19 cellular contexts compared by ENCODE assay signal in the genomic region with DNA sequence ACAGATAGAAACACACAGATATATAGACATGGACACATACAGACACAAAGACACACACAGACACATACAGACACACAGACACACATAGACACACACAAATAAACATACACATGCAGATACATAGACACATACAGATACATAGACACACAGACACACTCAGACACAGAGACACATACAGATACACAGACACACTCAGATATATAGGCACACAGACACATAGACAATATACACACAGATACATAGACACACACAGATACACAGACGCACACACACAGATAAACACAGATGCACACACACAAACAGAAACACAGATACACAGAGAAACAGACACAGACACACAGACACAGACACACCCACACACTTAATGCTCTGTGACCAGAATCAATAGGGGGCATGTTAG.
DNase-seq lines count a peak whose midpoint lies in the region; ATAC-seq, FAIRE-seq and TF ChIP-seq lines count a peak whose summit lies in the region.
"Had no signal": no experiment of that assay in that cellular context is flagged by ENCODE, and none has a peak within 500 bp of the region (broad histone marks: within the 10 kb centered on the region; RNA-seq: fewer than 3 reads in every experiment).

No MANE protein-coding gene starts in this region.

- no peak for TF ChIP-seq RAD21 in HepG2 (CRISPR knock-in tag; IDR thresholded peaks at IDR 0.05)
- no peak for TF ChIP-seq RAD21 in H1 (IDR thresholded peaks at IDR 0.05 in 1 of 2, conservative IDR thresholded peaks at IDR 0.05 in 1 of 2; ENCODE audit: low read depth in 2 of 2, low read length in 2 of 2)

- no peak overlapping the region for H2BK20ac ChIP-seq in H1 (ENCODE audit: low read length)

- no peaks in the 10 kb centered on the region for H3K79me1 ChIP-seq in H1 (ENCODE audit: low read depth, low read length)

- CTCF ChIA-PET in HepG2 (lab: Yijun Ruan, JAX; ENCODE audit: low intra/inter-chr PET ratio, low total read pairs) = no interaction called here
- CTCF ChIA-PET in H1 (lab: Charles Lee; ENCODE audit: partially characterized antibody) = no interaction called here

- no peak overlapping the region for H3K56ac ChIP-seq in H1 (replicated peaks; ENCODE audit: insufficient read length, low read depth, low read length)

- H4K8ac ChIP-seq in H1 (ENCODE audit: extremely low read depth, insufficient read depth, low read length) = no peak overlapping the region

- H2BK120ac ChIP-seq in H1 (replicated peaks; ENCODE audit: low read depth, low read length) = no peak overlapping the region

- POLR2A ChIA-PET in HepG2 (lab: Yijun Ruan, JAX) = no interaction called here
- POLR2A ChIA-PET in H1 (lab: Charles Lee; ENCODE audit: partially characterized antibody) = no interaction called here

- H2BK5ac ChIP-seq in H1 (ENCODE audit: low read depth, low read length) = no peak overlapping the region

- H3K4me3 ChIP-seq in HepG2 (replicated peaks in 1 of 3; ENCODE audit: insufficient read depth in 1 of 3, low read depth in 2 of 3, low read length in 3 of 3) (no peak overlapping the region), right lobe of liver (no peak overlapping the region), H1 (ENCODE audit: extremely low read depth in 1 of 4, insufficient read depth in 2 of 4, low read depth in 3 of 4, low read length in 4 of 4) (no peak overlapping the region), stomach (no peak overlapping the region)
- H3K4me3 ChIP-seq: A549; BLaER1 treated with 17β-estradiol and CSF1 and Interleukin-3, amounts not matched to agents 10 nM and 100 nM had no signal

- no peak overlapping the region for H3K18ac ChIP-seq in H1 (ENCODE audit: extremely low read depth, low read length)

- no peak overlapping the region for H4K91ac ChIP-seq in H1 (replicated peaks; ENCODE audit: insufficient read length, low read length)

- no peak for ATAC-seq in HepG2
- ATAC-seq in right lobe of liver = no peak
- ATAC-seq in GM18907 (IDR thresholded peaks at IDR 0.05; ENCODE audit: unreplicated experiment) = no peak
- ATAC-seq: A549; CD8-positive, alpha-beta T cell had no signal

- no peak for TF ChIP-seq POLR2A in HepG2 (IDR thresholded peaks at IDR 0.05; ENCODE audit: insufficient read depth in 1 of 2, low read depth in 2 of 2, low read length in 2 of 2)
- TF ChIP-seq POLR2A in right lobe of liver (IDR thresholded peaks at IDR 0.05) = no peak
- no peak for TF ChIP-seq POLR2A in H1 (IDR thresholded peaks at IDR 0.05; ENCODE audit: control extremely low read depth in 1 of 2, low read depth in 2 of 2, low read length in 2 of 2)
- no peak for TF ChIP-seq POLR2A in stomach (IDR thresholded peaks at IDR 0.05)

- H2BK12ac ChIP-seq in H1 (ENCODE audit: low read depth, low read length) = no peak overlapping the region

- H3K4me1 ChIP-seq in HepG2 (ENCODE audit: insufficient read depth, low read length) (no peaks in the 10 kb centered on the region), right lobe of liver (no peaks in the 10 kb centered on the region), H1 (replicated peaks in 1 of 4; ENCODE audit: control insufficient read depth in 3 of 4, insufficient read depth in 4 of 4, low read length in 3 of 4) (no peaks in the 10 kb centered on the region; a peak in 1 of 7 replicates), stomach (no peaks in the 10 kb centered on the region)
- H3K4me1 ChIP-seq: A549, Caco-2 had no signal

- H2BK15ac ChIP-seq in H1 (ENCODE audit: low read length) = no peak overlapping the region

- FAIRE-seq in HepG2 (lab: Jason Lieb, UNC) = no peak
- FAIRE-seq in H1 (lab: Jason Lieb, UNC) = no peak
- FAIRE-seq: D721Med, G401.6, GM12891 had no signal

- H2AK5ac ChIP-seq in H1 (ENCODE audit: low read depth, low read length) = no peak overlapping the region

- intact Hi-C loops in HepG2 (cut with micrococcal nuclease; ENCODE audit: unreplicated experiment) = no loop called here
- intact Hi-C loops in right lobe of liver (cut with DNase I) = no loop called here
- intact Hi-C loops in stomach (cut with DNase I; ENCODE audit: low total_unique reads) = no loop called here

- H4K20me1 ChIP-seq in HepG2 (ENCODE audit: insufficient read depth, low read length) = no peaks in the 10 kb centered on the region; the same call in 1 of the 2 replicates
- no peaks in the 10 kb centered on the region for H4K20me1 ChIP-seq in H1 (replicated peaks in 1 of 2; ENCODE audit: control insufficient read depth in 1 of 2, insufficient read depth in 2 of 2, low read length in 2 of 2)
- H4K20me1 ChIP-seq: BLaER1 treated with 17β-estradiol and CSF1 and Interleukin-3, amounts not matched to agents 10 nM and 100 nM had no signal

- no peak overlapping the region for H2AFZ ChIP-seq in HepG2 (ENCODE audit: low read length)
- H2AFZ ChIP-seq in H1 (ENCODE audit: low read length) = no peak overlapping the region

- H3K9ac ChIP-seq in HepG2 (ENCODE audit: insufficient read depth, low read depth, low read length) = no peak overlapping the region
- H3K9ac ChIP-seq in H1 (replicated peaks in 1 of 4; ENCODE audit: extremely low read depth in 1 of 4, low read depth in 3 of 4, low read length in 3 of 4) = no peak overlapping the region
- H3K9ac ChIP-seq: BLaER1 treated with 17β-estradiol and CSF1 and Interleukin-3, amounts not matched to agents 10 nM and 100 nM had no signal

- H3K23ac ChIP-seq in H1 (ENCODE audit: insufficient read length) = peak overlapping the region; percentile 34

- BruUV-seq in HepG2 (replicated peaks; lab: Mats Ljungman, UMichigan) = no TSS peak

- no peaks in the 10 kb centered on the region for H3K36me3 ChIP-seq in HepG2 (replicated peaks in 1 of 2; ENCODE audit: control insufficient read depth in 1 of 2, insufficient read depth in 2 of 2, low read length in 2 of 2)
- no peaks in the 10 kb centered on the region for H3K36me3 ChIP-seq in right lobe of liver
- no peaks in the 10 kb centered on the region; a peak in 1 of 8 replicates for H3K36me3 ChIP-seq in H1 (ENCODE audit: control insufficient read depth in 2 of 4, insufficient read depth in 4 of 4, low read length in 3 of 4)
- no peaks in the 10 kb centered on the region for H3K36me3 ChIP-seq in stomach
- H3K36me3 ChIP-seq: BLaER1 treated with 17β-estradiol and CSF1 and Interleukin-3, amounts not matched to agents 10 nM and 100 nM had no signal

- TF ChIP-seq EP300 in HepG2 (IDR thresholded peaks at IDR 0.05; ENCODE audit: low read depth in 2 of 2, low read length in 2 of 2) (no peak), HepG2 (CRISPR knock-in tag; IDR thresholded peaks at IDR 0.05; ENCODE audit: borderline replicate concordance) (no peak), H1 (IDR thresholded peaks at IDR 0.05; ENCODE audit: borderline replicate concordance in 1 of 2, low read depth in 2 of 2, low read length in 2 of 2) (no peak), stomach (IDR thresholded peaks at IDR 0.05) (no peak)

- no peak for DNase-seq in HepG2 (ENCODE audit: low spot score)
- DNase-seq in right lobe of liver = no peak
- DNase-seq in H1 (ENCODE audit: low read depth in 1 of 2, low spot score in 2 of 2) = no peak
- DNase-seq in stomach = no peak
- DNase-seq: AML-193; Caco-2; Calu3; CD4-positive, alpha-beta T cell; CD8-positive, alpha-beta T cell; DMS79 treated with DMSO at 0.1 percent for 48 hours; GF-D8 had no signal

- 0% methylated on average over 1 of the region's 1 CpG for WGBS in HepG2 (ENCODE audit: low lambda C conversion rate)
- 50% methylated on average over 1 of the region's 1 CpG for WGBS in right lobe of liver (ENCODE audit: insufficient coverage, low coverage, low lambda C conversion rate, missing lambda C conversion rate)
- WGBS in H1 (ENCODE audit: extremely low coverage in 1 of 2, insufficient coverage in 1 of 2, insufficient read length in 1 of 2, insufficient replicate concordance in 2 of 2, low coverage in 1 of 2, low lambda C conversion rate in 2 of 2, missing lambda C conversion rate in 1 of 2), 2 experiments = 76% methylated on average over 1 of the region's 1 CpG; no CpG with 5 or more reads in 1 of the 2 experiments
- 80 to 90% (median 82%) methylated on average over 1 of the region's 1 CpG for WGBS in stomach, 5 donors

- H3K4me2 ChIP-seq in HepG2 (ENCODE audit: low read depth, low read length) (no peak overlapping the region), H1 (ENCODE audit: insufficient read depth in 1 of 2, low read depth in 2 of 2, low read length in 2 of 2) (no peak overlapping the region)
- H3K4me2 ChIP-seq: A549; BLaER1 treated with 17β-estradiol and CSF1 and Interleukin-3, amounts not matched to agents 10 nM and 100 nM had no signal

- TF ChIP-seq CTCF in HepG2 (CRISPR knock-in tag; IDR thresholded peaks at IDR 0.05) (no peak), right lobe of liver (IDR thresholded peaks at IDR 0.05) (no peak), H1 (IDR thresholded peaks at IDR 0.05; ENCODE audit: control extremely low read depth in 1 of 3, insufficient read depth in 1 of 3, low read depth in 1 of 3, low read length in 3 of 3) (no peak), stomach (IDR thresholded peaks at IDR 0.05) (no peak)

- in situ Hi-C loops in HepG2 (cut with HindIII; ENCODE audit: extremely low pct_ligation_motif_present, low pct_unique_long_range_greater_than_20kb) = no loop called here

- no peak overlapping the region for H4K5ac ChIP-seq in H1 (ENCODE audit: insufficient read length, low read depth, low read length)

- H3K79me2 ChIP-seq in HepG2 (ENCODE audit: insufficient read depth, low read length) (no peaks in the 10 kb centered on the region), H1 (ENCODE audit: control insufficient read depth in 1 of 2, insufficient read depth in 2 of 2, low read length in 2 of 2) (no peaks in the 10 kb centered on the region)

- H3K9me3 ChIP-seq in HepG2 (ENCODE audit: low read length) (no peaks in the 10 kb centered on the region), right lobe of liver (no peaks in the 10 kb centered on the region), H1 (ENCODE audit: insufficient read depth in 2 of 2, low read depth in 1 of 2, low read length in 1 of 2) (no peaks in the 10 kb centered on the region), stomach (peaks cover 0 to 6% (median 0%) of the 10 kb centered on the region in 4 donors)
- H3K9me3 ChIP-seq: A549, Caco-2 had no signal

- no peak overlapping the region for H3K4ac ChIP-seq in H1 (replicated peaks; ENCODE audit: insufficient read length, low read depth, low read length)

- H3K27me3 ChIP-seq in HepG2 (ENCODE audit: control insufficient read depth in 1 of 2, insufficient read depth in 2 of 2, low read length in 2 of 2) = peaks cover 0 to 6% of the 10 kb centered on the region in 2 experiments; a peak in 1 of 5 replicates
- H3K27me3 ChIP-seq in right lobe of liver = no peaks in the 10 kb centered on the region
- no peaks in the 10 kb centered on the region for H3K27me3 ChIP-seq in H1 (replicated peaks in 1 of 4; ENCODE audit: control insufficient read depth in 3 of 4, extremely low read depth in 1 of 4, insufficient read depth in 3 of 4, low read length in 3 of 4)
- H3K27me3 ChIP-seq in stomach = peaks cover 0 to 27% (median 0%) of the 10 kb centered on the region in 3 donors
- H3K27me3 ChIP-seq: BLaER1 treated with 17β-estradiol and CSF1 and Interleukin-3, amounts not matched to agents 10 nM and 100 nM had no signal

- no peak overlapping the region for H3K14ac ChIP-seq in H1 (ENCODE audit: insufficient read length)

- no peak overlapping the region for H3K27ac ChIP-seq in HepG2 (ENCODE audit: extremely low read length, insufficient read depth, low read length)
- H3K27ac ChIP-seq in right lobe of liver = no peak overlapping the region
- no peak overlapping the region for H3K27ac ChIP-seq in H1 (ENCODE audit: low read depth, low read length)
- H3K27ac ChIP-seq in stomach = no peak overlapping the region
- H3K27ac ChIP-seq: 22Rv1; A549; BLaER1 treated with 17β-estradiol and CSF1 and Interleukin-3, amounts not matched to agents 10 nM and 100 nM; C4-2B had no signal

- peaks cover 6% of the 10 kb centered on the region; the same call in 1 of the 2 replicates for H3K23me2 ChIP-seq in H1 (ENCODE audit: low read depth, low read length)
